16 cellular contexts compared by ENCODE assay signal in the genomic region with DNA sequence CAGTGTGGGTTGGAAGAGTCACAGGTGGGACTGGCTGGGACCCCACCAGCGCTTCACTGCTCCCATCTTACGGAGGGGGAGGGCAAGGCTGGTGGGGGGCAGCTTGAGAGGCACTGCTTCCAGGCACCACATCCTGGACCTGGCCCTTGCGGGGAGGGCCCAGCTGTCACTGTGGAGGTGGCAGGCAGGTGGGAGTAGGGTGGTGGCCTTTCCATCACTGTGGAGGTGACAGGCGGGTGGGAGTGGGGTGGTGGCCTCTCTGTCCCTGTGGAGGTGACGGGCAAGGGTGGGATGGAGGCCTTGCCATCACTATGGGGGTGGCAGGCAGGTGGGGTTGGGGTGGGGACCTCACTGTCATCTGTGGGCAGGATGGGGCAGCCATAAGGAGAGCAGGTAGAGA. TPM values are rescaled to one million over a fixed set of nuclear protein-coding genes. Genes with fewer than 3 reads are reported as not detected.
DNase-seq lines count a peak whose midpoint lies in the region; ATAC-seq, FAIRE-seq and TF ChIP-seq lines count a peak whose summit lies in the region.
"Had no signal": no experiment of that assay in that cellular context is flagged by ENCODE, and none has a peak within 500 bp of the region (broad histone marks: within the 10 kb centered on the region; RNA-seq: fewer than 3 reads in every experiment).

No MANE protein-coding gene starts in this region.

- H2AFZ ChIP-seq in HepG2 (ENCODE audit: low read length) = no peak overlapping the region
- no peak overlapping the region for H2AFZ ChIP-seq in neuronal stem cell (ENCODE audit: low read length)

- in situ Hi-C loops in HepG2 (cut with HindIII; ENCODE audit: extremely low pct_ligation_motif_present, low pct_unique_long_range_greater_than_20kb) = no loop called here

- H4K91ac ChIP-seq in neuronal stem cell (ENCODE audit: low read depth, low read length, poor library complexity) = no peak overlapping the region

- TF ChIP-seq EP300 in HepG2 (IDR thresholded peaks at IDR 0.05; ENCODE audit: low read depth in 2 of 2, low read length in 2 of 2) (no peak), HepG2 (CRISPR knock-in tag; IDR thresholded peaks at IDR 0.05; ENCODE audit: borderline replicate concordance) (no peak)

- FAIRE-seq in HepG2 (lab: Jason Lieb, UNC) = no peak
- FAIRE-seq: GM12878, GM18507, H54, HTR-8/SVneo had no signal

- POLR2A ChIA-PET in HepG2 (lab: Yijun Ruan, JAX) = interaction anchor here (0.6 kb wide), 1 partner anchor 88 kb away, joined by 4 read pairs; no protein-coding TSS in a partner anchor

- ATAC-seq in HepG2 (no peak), HG03280 (IDR thresholded peaks at IDR 0.05; ENCODE audit: unreplicated experiment) (no peak)
- ATAC-seq: GM12878 had no signal

- WGBS in liver = 90% methylated on average over 5 of the region's 5 CpGs
- WGBS in HepG2 (ENCODE audit: low lambda C conversion rate) = 93% methylated on average over 3 of the region's 5 CpGs
- WGBS in endodermal cell (ENCODE audit: insufficient coverage in 1 of 2, insufficient read length in 1 of 2), 2 experiments = 83 to 97% methylated on average over 1 to 5 of the region's 5 CpGs
- WGBS in neuronal stem cell (ENCODE audit: extremely low coverage in 2 of 2, insufficient read length in 2 of 2, insufficient replicate concordance in 1 of 2), 2 donors = no CpG with 5 or more reads among the region's 5 CpGs

- no peaks in the 10 kb centered on the region for H3K27me3 ChIP-seq in liver (ENCODE audit: control insufficient read depth in 4 of 4, insufficient read depth in 4 of 4, low read length in 3 of 4)
- H3K27me3 ChIP-seq in HepG2 (ENCODE audit: control insufficient read depth in 1 of 2, insufficient read depth in 2 of 2, low read length in 2 of 2) = no peaks in the 10 kb centered on the region
- no peaks in the 10 kb centered on the region for H3K27me3 ChIP-seq in endodermal cell (ENCODE audit: control insufficient read depth, insufficient read depth, low read length, poor library complexity, severe bottlenecking)
- H3K27me3 ChIP-seq in neuronal stem cell (ENCODE audit: control insufficient read depth in 3 of 3, insufficient read depth in 3 of 3, low read depth in 1 of 3, low read length in 3 of 3) = no peaks in the 10 kb centered on the region

- no peaks in the 10 kb centered on the region for H3K36me3 Mint-ChIP-seq in endodermal cell (ENCODE audit: low read depth)
- H3K36me3 Mint-ChIP-seq: CD4-positive, alpha-beta memory T cell had no signal

- H3K27ac ChIP-seq in liver (ENCODE audit: low read depth in 1 of 2, low read length in 2 of 2) (peak overlapping the region; percentile 0 to 14), HepG2 (ENCODE audit: extremely low read length, insufficient read depth, low read length) (no peak overlapping the region), endodermal cell (ENCODE audit: low read depth, low read length) (peak overlapping the region; percentile 24), neuronal stem cell (replicated peaks; ENCODE audit: low read length) (no peak overlapping the region)
- H3K27ac ChIP-seq: 22Rv1 had no signal

- TF ChIP-seq RAD21 in liver (IDR thresholded peaks at IDR 0.05) = no peak
- TF ChIP-seq RAD21 in HepG2 (CRISPR knock-in tag; IDR thresholded peaks at IDR 0.05) = no peak

- no peak overlapping the region for H2BK12ac ChIP-seq in neuronal stem cell (ENCODE audit: low read length)

- H3K27me3 Mint-ChIP-seq in endodermal cell (ENCODE audit: insufficient read depth) = no peaks in the 10 kb centered on the region
- H3K27me3 Mint-ChIP-seq: CD4-positive, alpha-beta memory T cell had no signal

- H3K4me2 ChIP-seq in HepG2 (ENCODE audit: low read depth, low read length) = no peak overlapping the region
- no peak overlapping the region for H3K4me2 ChIP-seq in neuronal stem cell (ENCODE audit: insufficient read depth, low read length, poor library complexity, severe bottlenecking)

- H3K18ac ChIP-seq in neuronal stem cell (ENCODE audit: low read length) = peak overlapping the region; percentile 70

- peaks cover 92% of the 10 kb centered on the region for H3K79me2 ChIP-seq in HepG2 (ENCODE audit: insufficient read depth, low read length)

- H3K4ac ChIP-seq in neuronal stem cell (ENCODE audit: low read length) = no peak overlapping the region

- H4K20me1 ChIP-seq in HepG2 (ENCODE audit: insufficient read depth, low read length) = peaks cover 79% of the 10 kb centered on the region; the same call in 1 of the 2 replicates

- no peak overlapping the region for H3K9ac ChIP-seq in liver (ENCODE audit: low read depth in 1 of 2, low read length in 2 of 2)
- H3K9ac ChIP-seq in HepG2 (ENCODE audit: insufficient read depth, low read depth, low read length) = no peak overlapping the region
- no peak overlapping the region for H3K9ac ChIP-seq in endodermal cell (ENCODE audit: extremely low read depth, low read length, poor library complexity, severe bottlenecking)
- H3K9ac ChIP-seq in neuronal stem cell (ENCODE audit: low read depth, low read length, poor library complexity) = peak overlapping the region; percentile 38

- TF ChIP-seq POLR2A in HepG2 (IDR thresholded peaks at IDR 0.05; ENCODE audit: insufficient read depth in 1 of 2, low read depth in 2 of 2, low read length in 2 of 2) = no peak

- H3K23ac ChIP-seq in neuronal stem cell (ENCODE audit: low read depth, low read length, poor library complexity) = peak overlapping the region; percentile 93

- no peaks in the 10 kb centered on the region for H3K9me3 Mint-ChIP-seq in endodermal cell
- H3K9me3 Mint-ChIP-seq: CD4-positive, alpha-beta memory T cell had no signal

- TF ChIP-seq CTCF in liver (IDR thresholded peaks at IDR 0.05; ENCODE audit: low read depth, low read length, missing input control) (no peak), HepG2 (CRISPR knock-in tag; IDR thresholded peaks at IDR 0.05) (no peak), endodermal cell (conservative IDR thresholded peaks at IDR 0.05) (no peak)

- no peak overlapping the region for H2BK15ac ChIP-seq in neuronal stem cell (ENCODE audit: low read length)

- no peak overlapping the region for H3K27ac Mint-ChIP-seq in endodermal cell
- H3K27ac Mint-ChIP-seq: CD4-positive, alpha-beta memory T cell had no signal

- no peak overlapping the region for H4K8ac ChIP-seq in neuronal stem cell (ENCODE audit: low read depth, low read length)

- no peak overlapping the region for H2BK120ac ChIP-seq in neuronal stem cell (ENCODE audit: low read depth, low read length)

- H2BK5ac ChIP-seq in neuronal stem cell (ENCODE audit: low read length) = peak overlapping the region; percentile 39

- BruUV-seq in HepG2 (replicated peaks; lab: Mats Ljungman, UMichigan) = no TSS peak

- DNase-seq in HepG2 (ENCODE audit: low spot score) (no peak), endodermal cell (no peak), neuronal stem cell (ENCODE audit: low spot score) (no peak), NOMO-1 treated with DMSO at 0.1 percent for 48 hours (lab: John Stamatoyannopoulos, UW; ENCODE audit: unreplicated experiment) (no peak), AG08396 (ENCODE audit: low spot score) (no peak), CD1c-positive myeloid dendritic cell (ENCODE audit: extremely low spot score) (no peak)
- DNase-seq: AML-193; CD4-positive, alpha-beta memory T cell; DMS79 had no signal

- H3K36me3 ChIP-seq in liver (ENCODE audit: control insufficient read depth in 4 of 4, insufficient read depth in 3 of 4, low read depth in 1 of 4, low read length in 3 of 4) (no peaks in the 10 kb centered on the region), HepG2 (replicated peaks in 1 of 2; ENCODE audit: control insufficient read depth in 1 of 2, insufficient read depth in 2 of 2, low read length in 2 of 2) (peaks cover 1 to 6% of the 10 kb centered on the region in 2 experiments; a peak in 4 of 5 replicates), endodermal cell (ENCODE audit: control insufficient read depth, insufficient read depth, low read length) (no peaks in the 10 kb centered on the region), neuronal stem cell (replicated peaks in 1 of 2; ENCODE audit: control insufficient read depth in 2 of 2, insufficient read depth in 2 of 2, low read length in 2 of 2) (no peaks in the 10 kb centered on the region)

- H3K4me1 ChIP-seq in liver (ENCODE audit: control insufficient read depth in 4 of 4, insufficient read depth in 4 of 4, low read length in 3 of 4) (peaks cover 65 to 100% (median 95%) of the 10 kb centered on the region in 4 donors), HepG2 (ENCODE audit: insufficient read depth, low read length) (no peaks in the 10 kb centered on the region), endodermal cell (ENCODE audit: control insufficient read depth, insufficient read depth, low read length) (no peaks in the 10 kb centered on the region), neuronal stem cell (ENCODE audit: control insufficient read depth in 2 of 2, insufficient read depth in 1 of 2, low read depth in 1 of 2, low read length in 2 of 2) (peaks cover 2 to 24% of the 10 kb centered on the region in 2 donors)

- H2AK5ac ChIP-seq in neuronal stem cell (ENCODE audit: low read depth, low read length) = no peak overlapping the region

- peaks cover 4% of the 10 kb centered on the region for H3K4me1 Mint-ChIP-seq in endodermal cell

- no peak overlapping the region for H3K4me3 Mint-ChIP-seq in endodermal cell
- H3K4me3 Mint-ChIP-seq: CD4-positive, alpha-beta memory T cell had no signal

- H3K4me3 ChIP-seq in liver (ENCODE audit: low read depth in 1 of 3, low read length in 3 of 3) (no peak overlapping the region), HepG2 (replicated peaks in 1 of 3; ENCODE audit: insufficient read depth in 1 of 3, low read depth in 2 of 3, low read length in 3 of 3) (no peak overlapping the region), endodermal cell (ENCODE audit: low read length) (no peak overlapping the region), neuronal stem cell (ENCODE audit: low read length in 2 of 2) (no peak overlapping the region)
- H3K4me3 ChIP-seq: GM12878 had no signal

- H3K79me1 ChIP-seq in neuronal stem cell (ENCODE audit: low read depth, low read length) = peaks cover 64% of the 10 kb centered on the region

- intact Hi-C loops in HepG2 (cut with micrococcal nuclease; ENCODE audit: unreplicated experiment) = no loop called here

- H3K9me3 ChIP-seq in liver (ENCODE audit: control insufficient read depth in 4 of 4, low read length in 3 of 4) (no peaks in the 10 kb centered on the region), HepG2 (ENCODE audit: low read length) (no peaks in the 10 kb centered on the region), endodermal cell (ENCODE audit: control insufficient read depth, low read length) (no peaks in the 10 kb centered on the region), neuronal stem cell (replicated peaks in 1 of 2; ENCODE audit: control insufficient read depth in 2 of 2, insufficient read depth in 1 of 2, low read depth in 1 of 2, low read length in 2 of 2) (no peaks in the 10 kb centered on the region)

- peak overlapping the region; percentile 95 for H3K14ac ChIP-seq in neuronal stem cell (ENCODE audit: low read length)

- CTCF ChIA-PET in HepG2 (lab: Yijun Ruan, JAX; ENCODE audit: low intra/inter-chr PET ratio, low total read pairs) = no interaction called here

RNA-seq across cellular contexts. Expression of a gene that starts 20.6 kb away (rescaled TPM):
- total RNA-seq in liver (100 to 1,000 TPM in 1 of 2 donors, 10 to 100 TPM in 1; 41.5 to 116 TPM), HepG2 (2016; rRNA removed; fragmentation: Illumina TruSeq; extraction: Trizol) (19.2 and 29.2 TPM in 2 replicates), endodermal cell (10 to 100 TPM; 58.3 to 70.6 TPM)
- polyA plus RNA-seq in liver (100 to 1,000 TPM in 1 of 2 donors, 10 to 100 TPM in 1; 46.8 to 101 TPM), HepG2 (2011; rRNA removed) (18.9 and 23.8 TPM in 2 replicates)
- total RNA-seq in HepG2 (2016; cell fraction: cytosol; rRNA removed; fragmentation: Illumina TruSeq; extraction: Trizol; ENCODE audit: low read depth) = 24.1 and 24.5 TPM in 2 replicates
- 16.2 and 29.2 TPM in 2 replicates for total RNA-seq in HepG2 (2016; cell fraction: insoluble cytoplasmic fraction; rRNA removed; fragmentation: Illumina TruSeq; extraction: Trizol)
- 50.6 and 51.0 TPM in 2 replicates for total RNA-seq in HepG2 (2016; cell fraction: membrane; rRNA removed; fragmentation: Illumina TruSeq; extraction: Trizol)
- total RNA-seq in HepG2 (2016; cell fraction: nucleus; rRNA removed; fragmentation: Illumina TruSeq; extraction: Trizol) = 14.5 and 14.9 TPM in 2 replicates
- polyA plus RNA-seq in HepG2 (2011; cell fraction: cytosol; rRNA removed) = 20.3 and 28.6 TPM in 2 replicates
- 25.5 and 28.6 TPM in 2 replicates for polyA plus RNA-seq in HepG2 (2011; cell fraction: nucleus; rRNA removed)
- polyA plus RNA-seq in HepG2 (2012) = 42.6 and 48.4 TPM in 2 replicates
- polyA plus RNA-seq in HepG2 (2016; cell fraction: cytosol; fragmentation: Illumina TruSeq; extraction: Trizol; ENCODE audit: low read depth) = 68.3 and 74.3 TPM in 2 replicates
- polyA plus RNA-seq in HepG2 (2016; cell fraction: insoluble cytoplasmic fraction; fragmentation: Illumina TruSeq; extraction: Trizol; ENCODE audit: low read depth) = 28.2 and 39.1 TPM in 2 replicates
- polyA plus RNA-seq in HepG2 (2016; cell fraction: membrane; fragmentation: Illumina TruSeq; extraction: Trizol; ENCODE audit: low read depth) = 81.0 and 95.6 TPM in 2 replicates
- polyA plus RNA-seq in HepG2 (2016; cell fraction: nucleus; fragmentation: Illumina TruSeq; extraction: Trizol; ENCODE audit: insufficient read depth, low read depth) = 27.8 and 30.7 TPM in 2 replicates
- 26.4 and 69.1 TPM in 2 replicates for polyA minus RNA-seq in HepG2 (2011; rRNA and poly(A)+ RNA removed; ENCODE audit: low replicate concordance)
- 27.2 and 30.5 TPM in 2 replicates for polyA minus RNA-seq in HepG2 (2011; cell fraction: cytosol; rRNA and poly(A)+ RNA removed)
- 13.6 and 15.8 TPM in 2 replicates for polyA minus RNA-seq in HepG2 (2011; cell fraction: nucleus; rRNA and poly(A)+ RNA removed)
- polyA plus RNA-seq in endodermal cell (2013, experiment 1 of 2) = 37.4 TPM
- polyA plus RNA-seq in endodermal cell (2013, experiment 2 of 2) = 33.9 TPM
- 36.1 TPM for polyA plus RNA-seq in neuronal stem cell (2013, experiment 1 of 2)
- polyA plus RNA-seq in neuronal stem cell (2013, experiment 2 of 2) = 36.3 TPM

Comparison
In these comparisons a context has a peak if more than half of its experiments do, and no peak if none do; other contexts are left out.
1. H3K27ac ChIP-seq: peak in liver (2 of 2) and endodermal cell (single experiment); none in HepG2 (single experiment) and neuronal stem cell (single experiment).